Comparison of ENCODE assay signal across 8 cellular contexts in the genomic region with DNA sequence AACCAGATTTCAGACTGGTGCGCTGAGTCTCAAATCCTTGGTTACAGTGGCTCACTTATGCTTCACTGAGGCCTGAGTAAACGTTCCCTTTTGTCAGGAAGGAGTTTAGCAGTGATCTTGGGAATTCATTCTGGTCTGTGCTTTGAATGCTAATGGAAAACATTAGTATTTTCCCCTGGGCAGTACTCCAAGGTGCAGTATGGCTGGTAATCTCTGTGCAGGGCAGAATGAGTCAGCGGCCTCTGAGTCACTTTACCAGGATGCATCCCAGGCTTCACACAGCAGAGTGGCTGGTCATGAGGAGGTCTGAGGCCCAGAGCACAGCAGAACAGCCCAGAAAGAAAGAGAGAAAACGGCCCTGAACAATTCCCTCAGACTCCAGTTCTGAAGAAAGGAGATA. TPM values are rescaled to one million over a fixed set of nuclear protein-coding genes. Genes with fewer than 3 reads are reported as not detected.
DNase-seq lines count a peak whose midpoint lies in the region; ATAC-seq and TF ChIP-seq lines count a peak whose summit lies in the region.
"Had no signal": no experiment of that assay in that cellular context is flagged by ENCODE, and none has a peak within 500 bp of the region (broad histone marks: within the 10 kb centered on the region; RNA-seq: fewer than 3 reads in every experiment).

No MANE protein-coding gene starts in this region.

- BruUV-seq in mammary epithelial cell (replicated peaks; lab: Mats Ljungman, UMichigan) = no TSS peak

- H3K36me3 ChIP-seq in mammary epithelial cell (ENCODE audit: insufficient read depth, low read length) (no peaks in the 10 kb centered on the region), thoracic aorta (peaks cover 4% of the 10 kb centered on the region)

- no peak overlapping the region for H3K4me3 Mint-ChIP-seq in activated T-helper 1 cell treated with anti-CD3 and anti-CD28 coated beads, Interleukin-12 subunit alpha, Interleukin-12 subunit beta, Interleukin-2, Interleukin-4 antibody, amounts not matched to agents 30 ng/mL and 10 ng/mL and 1 ng/mL, durations not matched to agents 14 hours and 24 hours and 36 hours
- H3K4me3 Mint-ChIP-seq: T-helper 1 cell treated with Interleukin-12 subunit alpha and Interleukin-12 subunit beta and Interleukin-4 antibody, amounts not matched to agents 30 μg/mL and 1 μg/mL, for 36 hours had no signal

- in situ Hi-C loops in mammary epithelial cell (cut with MboI; ENCODE audit: low sequenced_read_pairs in 2 of 2) = loop anchor here (25.0 kb wide), 2 partner anchors 169 to 344 kb away; no protein-coding TSS in a partner anchor

- intact Hi-C loops in mammary epithelial cell (cut with micrococcal nuclease) = loop anchor here (10.0 kb wide), 1 partner anchor 667 kb away; no protein-coding TSS in a partner anchor
- intact Hi-C loops in activated T-helper 1 cell treated with anti-CD3 and anti-CD28 coated beads, Interleukin-12 subunit alpha, Interleukin-12 subunit beta, Interleukin-2, Interleukin-4 antibody, amounts not matched to agents 30 ng/mL and 10 ng/mL and 1 ng/mL, durations not matched to agents 14 hours and 24 hours and 36 hours (cut with micrococcal nuclease) = no loop called here

- no peak overlapping the region for H3K4me3 ChIP-seq in mammary epithelial cell (replicated peaks in 1 of 3; ENCODE audit: insufficient read depth in 1 of 3, low read depth in 2 of 3, low read length in 3 of 3)
- H3K4me3 ChIP-seq in thoracic aorta = no peak overlapping the region

- peak; percentile 99 for ATAC-seq in thoracic aorta (ENCODE audit: insufficient number of reproducible peaks, low FRiP score, low read depth)
- ATAC-seq in HG02588 (IDR thresholded peaks at IDR 0.05; ENCODE audit: unreplicated experiment) = no peak

- H3K79me2 ChIP-seq in mammary epithelial cell (ENCODE audit: insufficient read depth, low read length) = no peaks in the 10 kb centered on the region

- H3K27ac ChIP-seq in mammary epithelial cell (ENCODE audit: insufficient read depth, low read depth, low read length) (peak overlapping the region; percentile 33), layer of hippocampus (ENCODE audit: low read depth, low read length) (peak overlapping the region; percentile 16), thoracic aorta (peak overlapping the region; percentile 80 to 90)

- H2AFZ ChIP-seq in mammary epithelial cell (ENCODE audit: low read depth, low read length) = no peak overlapping the region

- no peaks in the 10 kb centered on the region for H3K36me3 Mint-ChIP-seq in activated T-helper 1 cell treated with anti-CD3 and anti-CD28 coated beads, Interleukin-12 subunit alpha, Interleukin-12 subunit beta, Interleukin-2, Interleukin-4 antibody, amounts not matched to agents 30 ng/mL and 10 ng/mL and 1 ng/mL, durations not matched to agents 14 hours and 24 hours and 36 hours (ENCODE audit: low read depth)

- H3K4me1 ChIP-seq in mammary epithelial cell (ENCODE audit: insufficient read depth, low read length) = peaks cover 14% of the 10 kb centered on the region
- H3K4me1 ChIP-seq in thoracic aorta (ENCODE audit: control insufficient read depth in 1 of 2, low read depth in 2 of 2) = peaks cover 16 to 30% of the 10 kb centered on the region in 2 donors

- DNase-seq in LHCN-M2 (ENCODE audit: low read depth) (peak; percentile 97), mammary epithelial cell (peak; percentile 89), thoracic aorta (ENCODE audit: low spot score) (peak; percentile 91), NCI-H1105 (lab: John Stamatoyannopoulos, UW) (no peak)
- DNase-seq in activated T-helper 1 cell treated with anti-CD3 and anti-CD28 coated beads, Interleukin-12 subunit alpha, Interleukin-12 subunit beta, Interleukin-2, Interleukin-4 antibody, amounts not matched to agents 30 ng/mL and 10 ng/mL and 1 ng/mL, durations not matched to agents 14 hours and 24 hours and 36 hours (ENCODE audit: low spot score) = no peak

- WGBS in mammary epithelial cell (ENCODE audit: low coverage, missing lambda C conversion rate) = 33% methylated on average over 3 of the region's 4 CpGs

- no peaks in the 10 kb centered on the region for H3K27me3 Mint-ChIP-seq in activated T-helper 1 cell treated with anti-CD3 and anti-CD28 coated beads, Interleukin-12 subunit alpha, Interleukin-12 subunit beta, Interleukin-2, Interleukin-4 antibody, amounts not matched to agents 30 ng/mL and 10 ng/mL and 1 ng/mL, durations not matched to agents 14 hours and 24 hours and 36 hours (ENCODE audit: insufficient read depth)

- CTCF ChIA-PET in mammary epithelial cell (lab: Charles Lee; ENCODE audit: low non-redundant PET) = no interaction called here

- dilution Hi-C loops in mammary epithelial cell (cut with HindIII; ENCODE audit: low sequenced_read_pairs) = loop anchor here (25.0 kb wide), 1 partner anchor 169 kb away; no protein-coding TSS in a partner anchor

- no peaks in the 10 kb centered on the region for H4K20me1 ChIP-seq in mammary epithelial cell (ENCODE audit: insufficient read depth, low read length)

- no peaks in the 10 kb centered on the region for H3K27me3 ChIP-seq in mammary epithelial cell (ENCODE audit: insufficient read depth, low read length)
- H3K27me3 ChIP-seq in layer of hippocampus (ENCODE audit: control insufficient read depth, insufficient read depth, low read length) = no peaks in the 10 kb centered on the region
- H3K27me3 ChIP-seq in thoracic aorta (replicated peaks; ENCODE audit: insufficient read depth) = no peaks in the 10 kb centered on the region

- no peaks in the 10 kb centered on the region for H3K4me1 Mint-ChIP-seq in activated T-helper 1 cell treated with anti-CD3 and anti-CD28 coated beads, Interleukin-12 subunit alpha, Interleukin-12 subunit beta, Interleukin-2, Interleukin-4 antibody, amounts not matched to agents 30 ng/mL and 10 ng/mL and 1 ng/mL, durations not matched to agents 14 hours and 24 hours and 36 hours (ENCODE audit: low read depth)

- no peak overlapping the region for H3K9ac ChIP-seq in mammary epithelial cell (ENCODE audit: insufficient read depth, low read length)

- no peak overlapping the region for H3K4me2 ChIP-seq in mammary epithelial cell (ENCODE audit: insufficient read depth, low read depth, low read length)

- H3K9me3 Mint-ChIP-seq in activated T-helper 1 cell treated with anti-CD3 and anti-CD28 coated beads, Interleukin-12 subunit alpha, Interleukin-12 subunit beta, Interleukin-2, Interleukin-4 antibody, amounts not matched to agents 30 ng/mL and 10 ng/mL and 1 ng/mL, durations not matched to agents 14 hours and 24 hours and 36 hours = no peaks in the 10 kb centered on the region
- H3K9me3 Mint-ChIP-seq: T-helper 1 cell treated with Interleukin-12 subunit alpha and Interleukin-12 subunit beta and Interleukin-4 antibody, amounts not matched to agents 30 μg/mL and 1 μg/mL, for 36 hours had no signal

- TF ChIP-seq CTCF in mammary epithelial cell (conservative IDR thresholded peaks at IDR 0.05 in 1 of 2, IDR thresholded peaks at IDR 0.05 in 1 of 2; ENCODE audit: extremely low read depth in 1 of 2, insufficient read depth in 1 of 2, low read depth in 1 of 2, low read length in 2 of 2) = no peak
- TF ChIP-seq CTCF in thoracic aorta (IDR thresholded peaks at IDR 0.05) = no peak

- no peaks in the 10 kb centered on the region for H3K9me3 ChIP-seq in mammary epithelial cell (replicated peaks; ENCODE audit: insufficient read depth, low read length)
- no peaks in the 10 kb centered on the region for H3K9me3 ChIP-seq in thoracic aorta

- H3K27ac Mint-ChIP-seq in activated T-helper 1 cell treated with anti-CD3 and anti-CD28 coated beads, Interleukin-12 subunit alpha, Interleukin-12 subunit beta, Interleukin-2, Interleukin-4 antibody, amounts not matched to agents 30 ng/mL and 10 ng/mL and 1 ng/mL, durations not matched to agents 14 hours and 24 hours and 36 hours = no peak overlapping the region
- H3K27ac Mint-ChIP-seq: T-helper 1 cell treated with Interleukin-12 subunit alpha and Interleukin-12 subunit beta and Interleukin-4 antibody, amounts not matched to agents 30 μg/mL and 1 μg/mL, for 36 hours had no signal

RNA-seq across cellular contexts. Expression of a gene that starts 54.0 kb away (rescaled TPM):
- total RNA-seq in LHCN-M2 (2014; rRNA removed) (0.29 TPM in 1 of 2 replicates, not detected in the other), mammary epithelial cell (not detected), thoracic aorta (not detected)
- 7.6 TPM for polyA plus RNA-seq in LHCN-M2 (2012)
- polyA plus RNA-seq in mammary epithelial cell = not detected
- polyA minus RNA-seq in mammary epithelial cell = not detected
- not detected in 2 replicates for total RNA-seq in activated T-helper 1 cell treated with anti-CD3 and anti-CD28 coated beads, Interleukin-12 subunit alpha, Interleukin-12 subunit beta, Interleukin-2, Interleukin-4 antibody, amounts not matched to agents 30 ng/mL and 10 ng/mL and 1 ng/mL, durations not matched to agents 14 hours and 24 hours and 36 hours

Comparison
In these comparisons a context has a peak if more than half of its experiments do, and no peak if none do; other contexts are left out.
1. DNase-seq: peak in LHCN-M2 (single experiment), mammary epithelial cell (single experiment) and thoracic aorta (single experiment); none in NCI-H1105 (single experiment) and activated T-helper 1 cell treated with anti-CD3 and anti-CD28 coated beads, Interleukin-12 subunit alpha, Interleukin-12 subunit beta, Interleukin-2, Interleukin-4 antibody, amounts not matched to agents 30 ng/mL and 10 ng/mL and 1 ng/mL, durations not matched to agents 14 hours and 24 hours and 36 hours (single experiment).
2. H3K27ac ChIP-seq: peak in every context shown above with its lines; median percentile 85 in thoracic aorta; 33 in mammary epithelial cell; 16 in layer of hippocampus.